ENCODE assay signal across 9 cellular contexts in the genomic region with DNA sequence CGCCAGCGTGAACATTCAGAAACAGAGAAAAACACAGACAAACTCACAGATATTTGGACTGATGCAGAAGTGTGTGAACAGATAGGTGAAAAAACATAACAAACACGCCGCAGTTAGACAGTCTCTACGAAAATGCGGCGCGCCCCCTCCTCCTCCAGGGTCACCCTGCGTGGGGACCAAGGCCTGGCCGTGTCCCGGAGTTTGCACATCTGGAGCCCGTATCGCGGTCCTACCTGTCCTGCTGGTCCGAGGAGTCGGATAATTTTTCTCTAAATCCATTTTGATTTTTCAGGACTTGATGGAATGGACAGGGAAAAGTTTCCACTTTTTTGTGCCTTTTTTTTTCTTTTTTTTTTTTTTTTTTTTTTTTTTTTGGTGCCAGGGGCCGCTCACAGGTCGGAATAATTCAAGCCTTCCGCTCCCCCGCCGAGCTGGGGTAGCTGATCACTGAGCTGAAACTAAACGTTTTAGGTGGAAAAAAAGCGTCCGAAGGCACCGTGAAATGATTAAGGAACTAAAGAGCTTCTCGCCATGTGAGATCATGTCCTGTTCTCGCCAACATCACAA. TPM values are rescaled to one million over a fixed set of nuclear protein-coding genes. Genes with fewer than 3 reads are reported as not detected.
DNase-seq lines count a peak whose midpoint lies in the region; TF ChIP-seq lines count a peak whose summit lies in the region.
"Had no signal": no experiment of that assay in that cellular context is flagged by ENCODE, and none has a peak within 500 bp of the region (broad histone marks: within the 10 kb centered on the region; RNA-seq: fewer than 3 reads in every experiment).

A gene (minus strand): TSS at position 516 of the 567 bp plus-strand sequence. CDS start 237 bp downstream, at position 279.

- peaks cover 27% of the 10 kb centered on the region for H3K4me1 Mint-ChIP-seq in T-helper 2 cell treated with Interferon-gamma antibody and Interleukin-4, amounts not matched to agents 5 μg/mL and 100 μg/mL, for 36 hours (ENCODE audit: low read depth)

- H3K4me2 ChIP-seq in OCI-LY3 (ENCODE audit: low read length) (peak within 1 kb of the TSS; percentile 100), hepatocyte (peak within 1 kb of the TSS; percentile 76)

- no peak for DNase-seq in T-helper 2 cell treated with Interferon-gamma antibody and Interleukin-4, amounts not matched to agents 5 μg/mL and 100 μg/mL, for 36 hours (ENCODE audit: low spot score)
- no peak for DNase-seq in T-helper 2 cell
- no peak for DNase-seq in hepatocyte (ENCODE audit: low spot score)
- no peak for DNase-seq in DMS153 (lab: John Stamatoyannopoulos, UW)
- DNase-seq in head of caudate nucleus: no peak
- no peak for DNase-seq in SHP77 (lab: John Stamatoyannopoulos, UW)
- DNase-seq: NCI-H1694 had no signal

- peaks cover 90% of the 10 kb centered on the region for H3K27me3 Mint-ChIP-seq in T-helper 2 cell treated with Interferon-gamma antibody and Interleukin-4, amounts not matched to agents 5 μg/mL and 100 μg/mL, for 36 hours (ENCODE audit: low read depth)

- no peaks in the 10 kb centered on the region for H4K20me1 ChIP-seq in OCI-LY3 (ENCODE audit: insufficient read depth, low read length)
- peaks cover 4% of the 10 kb centered on the region for H4K20me1 ChIP-seq in hepatocyte (ENCODE audit: insufficient read depth, poor library complexity, severe bottlenecking)

- H3K36me3 Mint-ChIP-seq in T-helper 2 cell treated with Interferon-gamma antibody and Interleukin-4, amounts not matched to agents 5 μg/mL and 100 μg/mL, for 36 hours (ENCODE audit: low read depth): peaks cover 3% of the 10 kb centered on the region

- H3K27me3 ChIP-seq in OCI-LY3 (ENCODE audit: low read depth, low read length): no peaks in the 10 kb centered on the region
- peaks cover 100% of the 10 kb centered on the region for H3K27me3 ChIP-seq in hepatocyte

- H3K36me3 ChIP-seq in OCI-LY3 (replicated peaks; ENCODE audit: low read depth, low read length) (peaks cover 3% of the 10 kb centered on the region), hepatocyte (replicated peaks; ENCODE audit: insufficient read depth, low read depth) (no peaks in the 10 kb centered on the region)

- peak within 1 kb of the TSS; percentile 99 for H3K9ac ChIP-seq in OCI-LY3 (ENCODE audit: low read length)

- H3K4me1 ChIP-seq in OCI-LY3 (ENCODE audit: low read length) (peaks cover 50% of the 10 kb centered on the region), hepatocyte (ENCODE audit: insufficient read depth) (peaks cover 26% of the 10 kb centered on the region)

- 22% methylated on average over 27 of the region's 27 CpGs for WGBS in hepatocyte (ENCODE audit: low lambda C conversion rate, missing lambda C conversion rate)

- H3K4me3 Mint-ChIP-seq in T-helper 2 cell treated with Interferon-gamma antibody and Interleukin-4, amounts not matched to agents 5 μg/mL and 100 μg/mL, for 36 hours: peak within 1 kb of the TSS; percentile 42

- no peaks in the 10 kb centered on the region for H3K9me2 ChIP-seq in hepatocyte (replicated peaks; ENCODE audit: insufficient read depth)

- intact Hi-C loops in head of caudate nucleus (cut with DNase I): no loop called here

- no peak within 1 kb of the TSS for H3K27ac Mint-ChIP-seq in T-helper 2 cell treated with Interferon-gamma antibody and Interleukin-4, amounts not matched to agents 5 μg/mL and 100 μg/mL, for 36 hours

- H3K79me2 ChIP-seq in OCI-LY3 (ENCODE audit: low read length): peaks cover 94% of the 10 kb centered on the region
- no peaks in the 10 kb centered on the region for H3K79me2 ChIP-seq in hepatocyte

- peak within 1 kb of the TSS; percentile 94 for H3K4me3 ChIP-seq in OCI-LY3 (ENCODE audit: low read length)
- no peak within 1 kb of the TSS for H3K4me3 ChIP-seq in hepatocyte
- H3K4me3 ChIP-seq in skin epidermis: peak within 1 kb of the TSS in 4 of 7 experiments; percentile 9 to 27 (median 14)

- peak within 1 kb of the TSS; percentile 91 for H3K27ac ChIP-seq in OCI-LY3 (ENCODE audit: low read length)
- H3K27ac ChIP-seq in hepatocyte: no peak within 1 kb of the TSS
- peak within 1 kb of the TSS in 2 of 21 experiments; percentile 31 to 80 for H3K27ac ChIP-seq in skin epidermis

- H2AFZ ChIP-seq in OCI-LY3 (ENCODE audit: low read depth, low read length) (peak within 1 kb of the TSS; percentile 35; the same call in 1 of the 2 replicates), hepatocyte (peak within 1 kb of the TSS; percentile 25)

- H3K9me3 ChIP-seq in OCI-LY3 (ENCODE audit: insufficient read depth, low read length): no peaks in the 10 kb centered on the region
- H3K9me3 ChIP-seq in hepatocyte (ENCODE audit: low read depth): no peaks in the 10 kb centered on the region

- TF ChIP-seq CTCF in OCI-LY3 (IDR thresholded peaks at IDR 0.05; ENCODE audit: low read depth, low read length) (no peak), hepatocyte (IDR thresholded peaks at IDR 0.05; ENCODE audit: poor library complexity) (no peak)

- H3K9me3 Mint-ChIP-seq in T-helper 2 cell treated with Interferon-gamma antibody and Interleukin-4, amounts not matched to agents 5 μg/mL and 100 μg/mL, for 36 hours: no peaks in the 10 kb centered on the region

RNA-seq across cellular contexts. Expression of the gene that starts here (rescaled TPM):
- total RNA-seq in hepatocyte: not detected in 2 replicates
- not detected in 2 replicates for polyA plus RNA-seq in hepatocyte
